Comparison of ENCODE assay signal across 1 cellular context in the genomic region with DNA sequence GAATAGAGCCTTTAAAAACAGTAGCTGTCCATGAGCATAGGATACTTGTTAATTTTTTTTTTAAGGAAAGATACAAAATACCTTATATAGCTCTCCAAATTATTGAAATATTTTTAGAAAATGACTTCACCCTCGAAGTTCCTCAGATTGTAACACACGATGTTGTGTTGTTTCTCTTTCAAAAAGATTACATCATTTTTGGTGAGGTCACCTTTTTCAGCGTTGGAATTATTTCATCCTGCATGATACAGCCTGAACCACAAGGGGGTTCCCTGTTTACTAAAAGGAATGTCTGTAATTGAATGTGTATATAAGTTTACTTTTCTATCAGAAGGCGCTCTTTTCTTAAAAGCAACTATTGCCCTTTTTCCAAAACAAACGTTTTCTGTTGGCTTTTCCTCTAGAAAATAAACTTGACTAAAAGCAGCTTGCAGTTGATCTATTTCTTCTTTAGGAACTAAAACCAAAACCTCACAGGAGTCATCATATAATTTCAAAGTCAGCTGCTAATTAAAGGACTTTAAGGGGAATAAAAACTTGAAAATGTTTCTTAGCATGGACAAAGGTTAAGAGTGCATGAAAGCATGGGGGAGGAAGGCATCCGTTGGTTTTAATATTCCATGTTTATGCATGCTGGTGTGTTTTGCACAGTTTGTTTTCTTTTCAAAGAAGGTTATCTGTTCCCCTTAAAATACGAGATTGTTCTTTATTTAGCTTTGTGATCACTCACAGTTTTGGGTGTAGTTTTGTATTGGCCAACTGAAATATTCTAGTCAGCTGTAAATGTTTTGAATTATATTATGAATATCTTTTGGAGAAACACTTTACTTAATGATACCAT.
TF ChIP-seq lines count a peak whose summit lies in the region.

No MANE protein-coding gene starts in this region.

TF ChIP-seq in K562, 482 proteins besides CTCF, POLR2A, EP300 and RAD21 (continued from another document and continues in another):
- TF ChIP-seq BACH1 (tag; IDR thresholded peaks at IDR 0.05) = 0 out of 2 replicates have a peak, but pooled peaks have one; percentile 12
- no peak for TF ChIP-seq U2AF2 (optimal IDR thresholded peaks at IDR 0.05; ENCODE audit: low read depth, low read length)
- no peak for TF ChIP-seq NCOA2 (IDR thresholded peaks at IDR 0.05; ENCODE audit: partially characterized antibody in 2 of 2)
- no peak for TF ChIP-seq DIDO1 (tag; IDR thresholded peaks at IDR 0.05; ENCODE audit: low read depth)
- TF ChIP-seq CEBPB (tag; IDR thresholded peaks at IDR 0.05) = peak; percentile 85
- TF ChIP-seq, protein P1, sequence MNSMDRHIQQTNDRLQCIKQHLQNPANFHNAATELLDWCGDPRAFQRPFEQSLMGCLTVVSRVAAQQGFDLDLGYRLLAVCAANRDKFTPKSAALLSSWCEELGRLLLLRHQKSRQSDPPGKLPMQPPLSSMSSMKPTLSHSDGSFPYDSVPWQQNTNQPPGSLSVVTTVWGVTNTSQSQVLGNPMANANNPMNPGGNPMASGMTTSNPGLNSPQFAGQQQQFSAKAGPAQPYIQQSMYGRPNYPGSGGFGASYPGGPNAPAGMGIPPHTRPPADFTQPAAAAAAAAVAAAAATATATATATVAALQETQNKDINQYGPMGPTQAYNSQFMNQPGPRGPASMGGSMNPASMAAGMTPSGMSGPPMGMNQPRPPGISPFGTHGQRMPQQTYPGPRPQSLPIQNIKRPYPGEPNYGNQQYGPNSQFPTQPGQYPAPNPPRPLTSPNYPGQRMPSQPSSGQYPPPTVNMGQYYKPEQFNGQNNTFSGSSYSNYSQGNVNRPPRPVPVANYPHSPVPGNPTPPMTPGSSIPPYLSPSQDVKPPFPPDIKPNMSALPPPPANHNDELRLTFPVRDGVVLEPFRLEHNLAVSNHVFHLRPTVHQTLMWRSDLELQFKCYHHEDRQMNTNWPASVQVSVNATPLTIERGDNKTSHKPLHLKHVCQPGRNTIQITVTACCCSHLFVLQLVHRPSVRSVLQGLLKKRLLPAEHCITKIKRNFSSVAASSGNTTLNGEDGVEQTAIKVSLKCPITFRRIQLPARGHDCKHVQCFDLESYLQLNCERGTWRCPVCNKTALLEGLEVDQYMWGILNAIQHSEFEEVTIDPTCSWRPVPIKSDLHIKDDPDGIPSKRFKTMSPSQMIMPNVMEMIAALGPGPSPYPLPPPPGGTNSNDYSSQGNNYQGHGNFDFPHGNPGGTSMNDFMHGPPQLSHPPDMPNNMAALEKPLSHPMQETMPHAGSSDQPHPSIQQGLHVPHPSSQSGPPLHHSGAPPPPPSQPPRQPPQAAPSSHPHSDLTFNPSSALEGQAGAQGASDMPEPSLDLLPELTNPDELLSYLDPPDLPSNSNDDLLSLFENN (IDR thresholded peaks at IDR 0.05; ENCODE audit: low read depth in 2 of 2, low read length in 2 of 2) = no peak
- no peak for TF ChIP-seq ZNF165 (CRISPR knock-in tag; IDR thresholded peaks at IDR 0.05; ENCODE audit: borderline replicate concordance)
- TF ChIP-seq ZC3H11A (IDR thresholded peaks at IDR 0.05; ENCODE audit: low read depth, low read length) = no peak
- TF ChIP-seq, protein P2, sequence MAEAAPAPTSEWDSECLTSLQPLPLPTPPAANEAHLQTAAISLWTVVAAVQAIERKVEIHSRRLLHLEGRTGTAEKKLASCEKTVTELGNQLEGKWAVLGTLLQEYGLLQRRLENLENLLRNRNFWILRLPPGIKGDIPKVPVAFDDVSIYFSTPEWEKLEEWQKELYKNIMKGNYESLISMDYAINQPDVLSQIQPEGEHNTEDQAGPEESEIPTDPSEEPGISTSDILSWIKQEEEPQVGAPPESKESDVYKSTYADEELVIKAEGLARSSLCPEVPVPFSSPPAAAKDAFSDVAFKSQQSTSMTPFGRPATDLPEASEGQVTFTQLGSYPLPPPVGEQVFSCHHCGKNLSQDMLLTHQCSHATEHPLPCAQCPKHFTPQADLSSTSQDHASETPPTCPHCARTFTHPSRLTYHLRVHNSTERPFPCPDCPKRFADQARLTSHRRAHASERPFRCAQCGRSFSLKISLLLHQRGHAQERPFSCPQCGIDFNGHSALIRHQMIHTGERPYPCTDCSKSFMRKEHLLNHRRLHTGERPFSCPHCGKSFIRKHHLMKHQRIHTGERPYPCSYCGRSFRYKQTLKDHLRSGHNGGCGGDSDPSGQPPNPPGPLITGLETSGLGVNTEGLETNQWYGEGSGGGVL (CRISPR knock-in tag; IDR thresholded peaks at IDR 0.05) = no peak
- TF ChIP-seq TAF15 (IDR thresholded peaks at IDR 0.05; ENCODE audit: low read depth, low read length) = no peak
- TF ChIP-seq, protein P3, sequence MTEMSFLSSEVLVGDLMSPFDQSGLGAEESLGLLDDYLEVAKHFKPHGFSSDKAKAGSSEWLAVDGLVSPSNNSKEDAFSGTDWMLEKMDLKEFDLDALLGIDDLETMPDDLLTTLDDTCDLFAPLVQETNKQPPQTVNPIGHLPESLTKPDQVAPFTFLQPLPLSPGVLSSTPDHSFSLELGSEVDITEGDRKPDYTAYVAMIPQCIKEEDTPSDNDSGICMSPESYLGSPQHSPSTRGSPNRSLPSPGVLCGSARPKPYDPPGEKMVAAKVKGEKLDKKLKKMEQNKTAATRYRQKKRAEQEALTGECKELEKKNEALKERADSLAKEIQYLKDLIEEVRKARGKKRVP (CRISPR knock-in tag; IDR thresholded peaks at IDR 0.05) = peak; percentile 80; the same call in 1 of the 2 replicates
- TF ChIP-seq, protein P4, sequence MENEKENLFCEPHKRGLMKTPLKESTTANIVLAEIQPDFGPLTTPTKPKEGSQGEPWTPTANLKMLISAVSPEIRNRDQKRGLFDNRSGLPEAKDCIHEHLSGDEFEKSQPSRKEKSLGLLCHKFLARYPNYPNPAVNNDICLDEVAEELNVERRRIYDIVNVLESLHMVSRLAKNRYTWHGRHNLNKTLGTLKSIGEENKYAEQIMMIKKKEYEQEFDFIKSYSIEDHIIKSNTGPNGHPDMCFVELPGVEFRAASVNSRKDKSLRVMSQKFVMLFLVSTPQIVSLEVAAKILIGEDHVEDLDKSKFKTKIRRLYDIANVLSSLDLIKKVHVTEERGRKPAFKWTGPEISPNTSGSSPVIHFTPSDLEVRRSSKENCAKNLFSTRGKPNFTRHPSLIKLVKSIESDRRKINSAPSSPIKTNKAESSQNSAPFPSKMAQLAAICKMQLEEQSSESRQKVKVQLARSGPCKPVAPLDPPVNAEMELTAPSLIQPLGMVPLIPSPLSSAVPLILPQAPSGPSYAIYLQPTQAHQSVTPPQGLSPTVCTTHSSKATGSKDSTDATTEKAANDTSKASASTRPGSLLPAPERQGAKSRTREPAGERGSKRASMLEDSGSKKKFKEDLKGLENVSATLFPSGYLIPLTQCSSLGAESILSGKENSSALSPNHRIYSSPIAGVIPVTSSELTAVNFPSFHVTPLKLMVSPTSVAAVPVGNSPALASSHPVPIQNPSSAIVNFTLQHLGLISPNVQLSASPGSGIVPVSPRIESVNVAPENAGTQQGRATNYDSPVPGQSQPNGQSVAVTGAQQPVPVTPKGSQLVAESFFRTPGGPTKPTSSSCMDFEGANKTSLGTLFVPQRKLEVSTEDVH (IDR thresholded peaks at IDR 0.05; ENCODE audit: low read depth, partially characterized antibody) = no peak
- TF ChIP-seq ARHGAP35 (IDR thresholded peaks at IDR 0.05; ENCODE audit: partially characterized antibody) = no peak
- TF ChIP-seq, protein P5, sequence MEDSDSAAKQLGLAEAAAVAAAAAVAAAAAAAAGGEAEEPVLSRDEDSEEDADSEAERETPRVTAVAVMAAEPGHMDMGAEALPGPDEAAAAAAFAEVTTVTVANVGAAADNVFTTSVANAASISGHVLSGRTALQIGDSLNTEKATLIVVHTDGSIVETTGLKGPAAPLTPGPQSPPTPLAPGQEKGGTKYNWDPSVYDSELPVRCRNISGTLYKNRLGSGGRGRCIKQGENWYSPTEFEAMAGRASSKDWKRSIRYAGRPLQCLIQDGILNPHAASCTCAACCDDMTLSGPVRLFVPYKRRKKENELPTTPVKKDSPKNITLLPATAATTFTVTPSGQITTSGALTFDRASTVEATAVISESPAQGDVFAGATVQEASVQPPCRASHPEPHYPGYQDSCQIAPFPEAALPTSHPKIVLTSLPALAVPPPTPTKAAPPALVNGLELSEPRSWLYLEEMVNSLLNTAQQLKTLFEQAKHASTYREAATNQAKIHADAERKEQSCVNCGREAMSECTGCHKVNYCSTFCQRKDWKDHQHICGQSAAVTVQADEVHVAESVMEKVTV (CRISPR knock-in tag; IDR thresholded peaks at IDR 0.05) = 0 out of 2 replicates have a peak, but pooled peaks have one; percentile 15
- no peak for TF ChIP-seq KAT2B (IDR thresholded peaks at IDR 0.05; ENCODE audit: low read depth, low read length)
- peak; percentile 37 for TF ChIP-seq EP400 (IDR thresholded peaks at IDR 0.05)
- no peak for TF ChIP-seq PCBP2 (IDR thresholded peaks at IDR 0.05; ENCODE audit: low read depth, low read length, poor library complexity, severe bottlenecking)
- no peak for TF ChIP-seq ZNF347 (CRISPR knock-in tag; IDR thresholded peaks at IDR 0.05; ENCODE audit: low read depth)
- TF ChIP-seq, protein P6, sequence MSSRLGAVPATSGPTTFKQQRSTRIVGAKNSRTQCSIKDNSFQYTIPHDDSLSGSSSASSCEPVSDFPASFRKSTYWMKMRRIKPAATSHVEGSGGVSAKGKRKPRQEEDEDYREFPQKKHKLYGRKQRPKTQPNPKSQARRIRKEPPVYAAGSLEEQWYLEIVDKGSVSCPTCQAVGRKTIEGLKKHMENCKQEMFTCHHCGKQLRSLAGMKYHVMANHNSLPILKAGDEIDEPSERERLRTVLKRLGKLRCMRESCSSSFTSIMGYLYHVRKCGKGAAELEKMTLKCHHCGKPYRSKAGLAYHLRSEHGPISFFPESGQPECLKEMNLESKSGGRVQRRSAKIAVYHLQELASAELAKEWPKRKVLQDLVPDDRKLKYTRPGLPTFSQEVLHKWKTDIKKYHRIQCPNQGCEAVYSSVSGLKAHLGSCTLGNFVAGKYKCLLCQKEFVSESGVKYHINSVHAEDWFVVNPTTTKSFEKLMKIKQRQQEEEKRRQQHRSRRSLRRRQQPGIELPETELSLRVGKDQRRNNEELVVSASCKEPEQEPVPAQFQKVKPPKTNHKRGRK (tag; IDR thresholded peaks at IDR 0.05) = no peak; the same call in 1 of the 2 replicates
- TF ChIP-seq ZNF239 (CRISPR knock-in tag; IDR thresholded peaks at IDR 0.05) = no peak
- no peak for TF ChIP-seq ZNF431 (CRISPR knock-in tag; IDR thresholded peaks at IDR 0.05)
- no peak for TF ChIP-seq SNIP1 (IDR thresholded peaks at IDR 0.05; ENCODE audit: low read depth)
- TF ChIP-seq PTRF (tag; IDR thresholded peaks at IDR 0.05) = no peak
- TF ChIP-seq ZNF197 (CRISPR knock-in tag; IDR thresholded peaks at IDR 0.05; ENCODE audit: low read depth) = no peak
- TF ChIP-seq, protein P7, sequence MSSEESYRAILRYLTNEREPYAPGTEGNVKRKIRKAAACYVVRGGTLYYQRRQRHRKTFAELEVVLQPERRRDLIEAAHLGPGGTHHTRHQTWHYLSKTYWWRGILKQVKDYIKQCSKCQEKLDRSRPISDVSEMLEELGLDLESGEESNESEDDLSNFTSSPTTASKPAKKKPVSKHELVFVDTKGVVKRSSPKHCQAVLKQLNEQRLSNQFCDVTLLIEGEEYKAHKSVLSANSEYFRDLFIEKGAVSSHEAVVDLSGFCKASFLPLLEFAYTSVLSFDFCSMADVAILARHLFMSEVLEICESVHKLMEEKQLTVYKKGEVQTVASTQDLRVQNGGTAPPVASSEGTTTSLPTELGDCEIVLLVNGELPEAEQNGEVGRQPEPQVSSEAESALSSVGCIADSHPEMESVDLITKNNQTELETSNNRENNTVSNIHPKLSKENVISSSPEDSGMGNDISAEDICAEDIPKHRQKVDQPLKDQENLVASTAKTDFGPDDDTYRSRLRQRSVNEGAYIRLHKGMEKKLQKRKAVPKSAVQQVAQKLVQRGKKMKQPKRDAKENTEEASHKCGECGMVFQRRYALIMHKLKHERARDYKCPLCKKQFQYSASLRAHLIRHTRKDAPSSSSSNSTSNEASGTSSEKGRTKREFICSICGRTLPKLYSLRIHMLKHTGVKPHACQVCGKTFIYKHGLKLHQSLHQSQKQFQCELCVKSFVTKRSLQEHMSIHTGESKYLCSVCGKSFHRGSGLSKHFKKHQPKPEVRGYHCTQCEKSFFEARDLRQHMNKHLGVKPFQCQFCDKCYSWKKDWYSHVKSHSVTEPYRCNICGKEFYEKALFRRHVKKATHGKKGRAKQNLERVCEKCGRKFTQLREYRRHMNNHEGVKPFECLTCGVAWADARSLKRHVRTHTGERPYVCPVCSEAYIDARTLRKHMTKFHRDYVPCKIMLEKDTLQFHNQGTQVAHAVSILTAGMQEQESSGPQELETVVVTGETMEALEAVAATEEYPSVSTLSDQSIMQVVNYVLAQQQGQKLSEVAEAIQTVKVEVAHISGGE (CRISPR knock-in tag; IDR thresholded peaks at IDR 0.05) = no peak
- no peak for TF ChIP-seq ZKSCAN8 (CRISPR knock-in tag; IDR thresholded peaks at IDR 0.05)
- TF ChIP-seq KLF6 (CRISPR knock-in tag; IDR thresholded peaks at IDR 0.05; ENCODE audit: borderline replicate concordance) = no peak
- no peak for TF ChIP-seq ZZZ3 (IDR thresholded peaks at IDR 0.05)
- no peak for TF ChIP-seq PHF20 (IDR thresholded peaks at IDR 0.05; ENCODE audit: partially characterized antibody)
- TF ChIP-seq, protein P8, sequence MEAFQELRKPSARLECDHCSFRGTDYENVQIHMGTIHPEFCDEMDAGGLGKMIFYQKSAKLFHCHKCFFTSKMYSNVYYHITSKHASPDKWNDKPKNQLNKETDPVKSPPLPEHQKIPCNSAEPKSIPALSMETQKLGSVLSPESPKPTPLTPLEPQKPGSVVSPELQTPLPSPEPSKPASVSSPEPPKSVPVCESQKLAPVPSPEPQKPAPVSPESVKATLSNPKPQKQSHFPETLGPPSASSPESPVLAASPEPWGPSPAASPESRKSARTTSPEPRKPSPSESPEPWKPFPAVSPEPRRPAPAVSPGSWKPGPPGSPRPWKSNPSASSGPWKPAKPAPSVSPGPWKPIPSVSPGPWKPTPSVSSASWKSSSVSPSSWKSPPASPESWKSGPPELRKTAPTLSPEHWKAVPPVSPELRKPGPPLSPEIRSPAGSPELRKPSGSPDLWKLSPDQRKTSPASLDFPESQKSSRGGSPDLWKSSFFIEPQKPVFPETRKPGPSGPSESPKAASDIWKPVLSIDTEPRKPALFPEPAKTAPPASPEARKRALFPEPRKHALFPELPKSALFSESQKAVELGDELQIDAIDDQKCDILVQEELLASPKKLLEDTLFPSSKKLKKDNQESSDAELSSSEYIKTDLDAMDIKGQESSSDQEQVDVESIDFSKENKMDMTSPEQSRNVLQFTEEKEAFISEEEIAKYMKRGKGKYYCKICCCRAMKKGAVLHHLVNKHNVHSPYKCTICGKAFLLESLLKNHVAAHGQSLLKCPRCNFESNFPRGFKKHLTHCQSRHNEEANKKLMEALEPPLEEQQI (IDR thresholded peaks at IDR 0.05) = no peak
- no peak for TF ChIP-seq ZFP30 (CRISPR knock-in tag; IDR thresholded peaks at IDR 0.05; ENCODE audit: borderline replicate concordance)
- peak; percentile 34; the same call in 1 of the 2 replicates for TF ChIP-seq DPF2 (IDR thresholded peaks at IDR 0.05)
- TF ChIP-seq LARP7 (IDR thresholded peaks at IDR 0.05) = no peak
- TF ChIP-seq ZNF778 (CRISPR knock-in tag; IDR thresholded peaks at IDR 0.05) = no peak
